ENCODE assay signal across 8 cellular contexts in genomic region chr10:86413046-86413728, GRCh38. TPM values are rescaled to one million over a fixed set of nuclear protein-coding genes. Genes with fewer than 3 reads are reported as not detected.
DNase-seq lines count a peak whose midpoint lies in the region; ATAC-seq, FAIRE-seq and TF ChIP-seq lines count a peak whose summit lies in the region.

No MANE protein-coding gene starts in this region.

- no peak overlapping the region for H3K27ac Mint-ChIP-seq in astrocyte (ENCODE audit: unreplicated experiment)
- H3K27ac Mint-ChIP-seq in glutamatergic neuron (ENCODE audit: unreplicated experiment), result no peak overlapping the region

- ATAC-seq in GM21367 (IDR thresholded peaks at IDR 0.05; ENCODE audit: unreplicated experiment), result peak; percentile 77
- ATAC-seq in HG03558 (IDR thresholded peaks at IDR 0.05; ENCODE audit: extremely low read depth, unreplicated experiment), result peak; percentile 60
- ATAC-seq in upper lobe of right lung, result peak; percentile 49

- peaks cover 5% of the 10 kb centered on the region for H3K9me3 ChIP-seq in astrocyte (ENCODE audit: insufficient read depth, low read depth, low read length)
- no peaks in the 10 kb centered on the region for H3K9me3 ChIP-seq in upper lobe of right lung
- H3K9me3 ChIP-seq in BE2C, result no peaks in the 10 kb centered on the region

- intact Hi-C loops in upper lobe of right lung (cut with DNase I), result no loop called here

- no peak overlapping the region for H3K4me3 ChIP-seq in astrocyte (ENCODE audit: insufficient read depth, low read depth, low read length)
- no peak overlapping the region for H3K4me3 ChIP-seq in upper lobe of right lung
- H3K4me3 ChIP-seq in BE2C (ENCODE audit: low read depth, low read length), result no peak overlapping the region

- peaks cover 24% of the 10 kb centered on the region for H3K4me1 ChIP-seq in astrocyte (ENCODE audit: insufficient read depth, low read length)
- H3K4me1 ChIP-seq in upper lobe of right lung, result peaks cover 13% of the 10 kb centered on the region
- no peaks in the 10 kb centered on the region for H3K4me1 ChIP-seq in BE2C

- H3K27ac ChIP-seq in astrocyte (ENCODE audit: low read depth, low read length) (no peak overlapping the region), upper lobe of right lung (no peak overlapping the region)

- H3K9ac ChIP-seq in astrocyte (ENCODE audit: low read length), result no peak overlapping the region

- H3K4me3 Mint-ChIP-seq in astrocyte (ENCODE audit: unreplicated experiment) (no peak overlapping the region), glutamatergic neuron (ENCODE audit: unreplicated experiment) (no peak overlapping the region)

- H3K4me1 Mint-ChIP-seq in astrocyte (ENCODE audit: low read depth, unreplicated experiment), result peaks cover 26% of the 10 kb centered on the region
- H3K4me1 Mint-ChIP-seq in glutamatergic neuron (ENCODE audit: low read depth, unreplicated experiment), result no peaks in the 10 kb centered on the region

- TF ChIP-seq CTCF in astrocyte (IDR thresholded peaks at IDR 0.05; ENCODE audit: insufficient read depth, low read depth, low read length) (no peak), upper lobe of right lung (IDR thresholded peaks at IDR 0.05) (no peak), glutamatergic neuron (IDR thresholded peaks at IDR 0.05; ENCODE audit: partially characterized antibody, unreplicated experiment) (no peak), BE2C (IDR thresholded peaks at IDR 0.05; ENCODE audit: low read depth, low read length) (no peak)

- H2AFZ ChIP-seq in astrocyte (ENCODE audit: low read depth, low read length), result no peak overlapping the region

- H4K20me1 ChIP-seq in astrocyte (ENCODE audit: insufficient read depth, low read length), result no peaks in the 10 kb centered on the region

- H3K4me2 ChIP-seq in astrocyte (ENCODE audit: low read length), result peak overlapping the region; percentile 70

- no peak for FAIRE-seq in astrocyte (lab: Jason Lieb, UNC)

- H3K36me3 ChIP-seq in astrocyte (ENCODE audit: insufficient read depth, low read length), result no peaks in the 10 kb centered on the region
- H3K36me3 ChIP-seq in upper lobe of right lung, result no peaks in the 10 kb centered on the region
- H3K36me3 ChIP-seq in BE2C, result no peaks in the 10 kb centered on the region

- no peaks in the 10 kb centered on the region for H3K79me2 ChIP-seq in astrocyte (ENCODE audit: insufficient read depth, low read length)

- H3K27me3 Mint-ChIP-seq in astrocyte (ENCODE audit: low read depth, unreplicated experiment), result no peaks in the 10 kb centered on the region
- H3K27me3 Mint-ChIP-seq in glutamatergic neuron (ENCODE audit: unreplicated experiment), result no peaks in the 10 kb centered on the region

- H3K9me3 Mint-ChIP-seq in astrocyte (ENCODE audit: unreplicated experiment) (no peaks in the 10 kb centered on the region), glutamatergic neuron (ENCODE audit: unreplicated experiment) (no peaks in the 10 kb centered on the region)

- H3K27me3 ChIP-seq in astrocyte (ENCODE audit: insufficient read depth, low read length) (no peaks in the 10 kb centered on the region), upper lobe of right lung (peaks cover 7% of the 10 kb centered on the region), BE2C (peaks cover 4% of the 10 kb centered on the region; the same call in 1 of the 2 replicates)

- H3K36me3 Mint-ChIP-seq in astrocyte (ENCODE audit: low read depth, unreplicated experiment) (peaks cover 3% of the 10 kb centered on the region), glutamatergic neuron (ENCODE audit: unreplicated experiment) (no peaks in the 10 kb centered on the region)

- DNase-seq in GF-D8 (lab: John Stamatoyannopoulos, UW) (peak; percentile 26), astrocyte (ENCODE audit: low read depth) (peak; percentile 45), upper lobe of right lung (no peak), cerebellum (ENCODE audit: low spot score) (no peak), glutamatergic neuron (no peak), BE2C (no peak)

RNA-seq across cellular contexts. Expression of gene GRID1, which starts 46.6 kb away (rescaled TPM):
- total RNA-seq in astrocyte (0.48 and 0.75 TPM in 2 replicates), upper lobe of right lung (3.0 TPM), cerebellum (15.8 TPM), glutamatergic neuron (ENCODE audit: unreplicated experiment) (8.0 TPM)
- polyA plus RNA-seq in BE2C (2012; ENCODE audit: insufficient read depth, insufficient read length, low read depth), result 55.8 TPM

Comparison
In these comparisons a context has a peak if more than half of its experiments do, and no peak if none do; other contexts are left out.
1. DNase-seq: peak in GF-D8 (single experiment) and astrocyte (single experiment); none in upper lobe of right lung (single experiment), cerebellum (single experiment), glutamatergic neuron (single experiment) and BE2C (single experiment).
2. Peak in every context shown above with its lines, with median percentiles within 50 percentile points of each other: ATAC-seq.